Comparison of ENCODE assay signal across 25 cellular contexts in genomic region chr7:94664023-94664422, GRCh38.
"Had no signal": no experiment of that assay in that cellular context is flagged by ENCODE, and none has a peak within 500 bp of the region (broad histone marks: within the 10 kb centered on the region; RNA-seq: fewer than 3 reads in every experiment).

No MANE protein-coding gene starts in this region.

- H3K27me3 Mint-ChIP-seq: progenitor cell of endocrine pancreas had no signal

- H3K4me3 ChIP-seq: heart right ventricle, hepatocyte, lower lobe of right lung, neural progenitor cell, right atrium auricular region, skin epidermis, suprapubic skin, thoracic aorta, tibial artery, upper lobe of right lung had no signal

- ATAC-seq: heart right ventricle; lower lobe of right lung; naive thymus-derived CD8-positive, alpha-beta T cell; sciatic nerve; stimulated activated effector memory CD8-positive, alpha-beta T cell treated with anti-CD3 and anti-CD28 coated beads, Interleukin-12 subunit alpha, Interleukin-12 subunit beta, amount 100 ng/mL, for 72 hours; upper lobe of right lung had no signal

- H3K79me2 ChIP-seq: parathyroid adenoma had no signal

- H3K27me3 ChIP-seq: heart right ventricle, hepatocyte, neural progenitor cell, neutrophil, right atrium auricular region, suprapubic skin, tibial artery, upper lobe of right lung had no signal

- H3K4me3 Mint-ChIP-seq: naive thymus-derived CD8-positive, alpha-beta T cell; nephron; neural progenitor cell; stimulated activated effector memory CD8-positive, alpha-beta T cell treated with anti-CD3 and anti-CD28 coated beads, Interleukin-12 subunit alpha, Interleukin-12 subunit beta, amount 100 ng/mL, for 72 hours; stimulated activated naive CD8-positive, alpha-beta T cell treated with anti-CD3 and anti-CD28 coated beads, Interleukin-15, Interleukin-2, amounts not matched to agents 100 ng/mL and 50 ng/mL, for 24 hours had no signal

- H3K9me3 ChIP-seq: heart right ventricle, lower lobe of right lung, neutrophil, right atrium auricular region, suprapubic skin, thoracic aorta, tibial artery, upper lobe of right lung had no signal

- H2AFZ ChIP-seq: hepatocyte, neural progenitor cell, parathyroid adenoma had no signal

- H3K9me3 Mint-ChIP-seq: stimulated activated effector memory CD8-positive, alpha-beta T cell treated with anti-CD3 and anti-CD28 coated beads, Interleukin-12 subunit alpha, Interleukin-12 subunit beta, amount 100 ng/mL, for 72 hours; stimulated activated naive CD8-positive, alpha-beta T cell treated with anti-CD3 and anti-CD28 coated beads, Interleukin-15, Interleukin-2, amounts not matched to agents 100 ng/mL and 50 ng/mL, for 24 hours had no signal

- H3K27ac Mint-ChIP-seq: naive thymus-derived CD8-positive, alpha-beta T cell; nephron; neural progenitor cell; progenitor cell of endocrine pancreas; stimulated activated effector memory CD8-positive, alpha-beta T cell treated with anti-CD3 and anti-CD28 coated beads, Interleukin-12 subunit alpha, Interleukin-12 subunit beta, amount 100 ng/mL, for 72 hours; stimulated activated naive CD8-positive, alpha-beta T cell treated with anti-CD3 and anti-CD28 coated beads, Interleukin-15, Interleukin-2, amounts not matched to agents 100 ng/mL and 50 ng/mL, for 24 hours had no signal

- H3K4me1 ChIP-seq: lower lobe of right lung, parathyroid adenoma, right atrium auricular region, suprapubic skin, upper lobe of right lung had no signal

- H3K36me3 Mint-ChIP-seq: naive thymus-derived CD8-positive, alpha-beta T cell; stimulated activated effector memory CD8-positive, alpha-beta T cell treated with anti-CD3 and anti-CD28 coated beads, Interleukin-12 subunit alpha, Interleukin-12 subunit beta, amount 100 ng/mL, for 72 hours had no signal

- DNase-seq: heart right ventricle; islet precursor cell; lower lobe of right lung; mammary epithelial cell; mesenchymal stem cell; naive thymus-derived CD8-positive, alpha-beta T cell; occipital lobe; stimulated activated CD4-positive, alpha-beta T cell treated with anti-CD3 and anti-CD28 coated beads, Interleukin-4, amount 100 ng/mL, for 24 hours; stimulated activated naive CD4-positive, alpha-beta T cell; tibial artery; trophoblast cell; upper lobe of right lung had no signal

- H3K4me2 ChIP-seq: hepatocyte, neural progenitor cell had no signal

- H3K27ac ChIP-seq: heart right ventricle, hepatocyte, lower lobe of right lung, neural progenitor cell, neutrophil, parathyroid adenoma, right atrium auricular region, skin epidermis, suprapubic skin, thoracic aorta, tibial artery, upper lobe of right lung had no signal

- H3K4me1 Mint-ChIP-seq: naive thymus-derived CD8-positive, alpha-beta T cell; stimulated activated effector memory CD8-positive, alpha-beta T cell treated with anti-CD3 and anti-CD28 coated beads, Interleukin-12 subunit alpha, Interleukin-12 subunit beta, amount 100 ng/mL, for 72 hours had no signal

- H3K9ac ChIP-seq: neural progenitor cell, parathyroid adenoma had no signal

- H3K36me3 ChIP-seq: heart right ventricle, lower lobe of right lung, neural progenitor cell, neutrophil, right atrium auricular region, suprapubic skin, thoracic aorta, tibial artery, upper lobe of right lung had no signal
